In genomic region chr14:103688441-103688840, GRCh38 we compare ENCODE assay signal across 24 cellular contexts. TPM values are rescaled to one million over a fixed set of nuclear protein-coding genes. Genes with fewer than 3 reads are reported as not detected.
DNase-seq lines count a peak whose midpoint lies in the region; ATAC-seq and TF ChIP-seq lines count a peak whose summit lies in the region.
"Had no signal": no experiment of that assay in that cellular context is flagged by ENCODE, and none has a peak within 500 bp of the region (broad histone marks: within the 10 kb centered on the region; RNA-seq: fewer than 3 reads in every experiment).

No MANE protein-coding gene starts in this region.

- H3K79me2 ChIP-seq in H9 (ENCODE audit: insufficient read depth, low read length), result 0 out of 2 replicates have a peak, but pooled peaks cover 2% of the 10 kb centered on the region
- H3K79me2 ChIP-seq in osteoblast (ENCODE audit: insufficient read depth, low read length), result peaks cover 86% of the 10 kb centered on the region

- H2BK20ac ChIP-seq in H9 (ENCODE audit: low read depth, low read length, poor library complexity, severe bottlenecking), result no peak overlapping the region

- H3K9ac ChIP-seq in H9 (ENCODE audit: extremely low read depth, insufficient read length, low read length), result no peak overlapping the region

- no peak overlapping the region for H3K4me3 ChIP-seq in AG04450 (ENCODE audit: low read depth, low read length)
- no peak overlapping the region for H3K4me3 ChIP-seq in ascending aorta
- H3K4me3 ChIP-seq in osteoblast (ENCODE audit: insufficient read depth, low read length), result no peak overlapping the region
- H3K4me3 ChIP-seq: BLaER1 treated with 17β-estradiol and CSF1 and Interleukin-3, amounts not matched to agents 10 nM and 100 nM; heart left ventricle; Peyer's patch; SJSA1 had no signal

- H3K9me3 ChIP-seq in AG04450 (ENCODE audit: control insufficient read depth, insufficient read depth, low read length) (no peaks in the 10 kb centered on the region; the same call in 1 of the 2 replicates), H9 (ENCODE audit: control insufficient read depth, low read depth, low read length) (no peaks in the 10 kb centered on the region), ascending aorta (no peaks in the 10 kb centered on the region), osteoblast (ENCODE audit: low read depth, low read length) (no peaks in the 10 kb centered on the region)
- H3K9me3 ChIP-seq: BLaER1 treated with 17β-estradiol and CSF1 and Interleukin-3, amounts not matched to agents 10 nM and 100 nM; heart left ventricle; neutrophil; Peyer's patch; SJSA1 had no signal

- no peaks in the 10 kb centered on the region for H3K79me1 ChIP-seq in H9 (ENCODE audit: insufficient read depth, low read depth, low read length, poor library complexity, severe bottlenecking)

- intact Hi-C loops in ascending aorta (cut with DNase I), result no loop called here

- H2BK5ac ChIP-seq in H9 (ENCODE audit: insufficient read length, low read length), result no peak overlapping the region

- H3K4me1 ChIP-seq in H9 (ENCODE audit: insufficient read depth, low read length), result no peaks in the 10 kb centered on the region
- peaks cover 6 to 10% of the 10 kb centered on the region in 2 donors for H3K4me1 ChIP-seq in ascending aorta
- peaks cover 14% of the 10 kb centered on the region for H3K4me1 ChIP-seq in osteoblast (ENCODE audit: insufficient read depth, low read length)
- H3K4me1 ChIP-seq in foreskin keratinocyte, result peaks cover 9% of the 10 kb centered on the region
- H3K4me1 ChIP-seq: SJSA1 had no signal

- peak overlapping the region in 2 of 3 experiments; percentile 58 to 85; a peak in 3 of 7 replicates for H3K27ac Mint-ChIP-seq in H9
- H3K27ac Mint-ChIP-seq in activated CD4-positive, alpha-beta T cell treated with anti-CD3 and anti-CD28 coated beads, Interleukin-2, amount 10 ng/mL, durations not matched to agents 7 days and 5 days, result no peak overlapping the region
- H3K27ac Mint-ChIP-seq: activated naive CD4-positive, alpha-beta T cell treated with anti-CD3 and anti-CD28 coated beads for 36 hours; activated T-cell treated with anti-CD3 and anti-CD28 coated beads, Interleukin-2, amount 50 U/mL, for 72 hours; T-helper 1 cell treated with Interleukin-12 subunit alpha and Interleukin-12 subunit beta and Interleukin-4 antibody, amounts not matched to agents 30 μg/mL and 1 μg/mL, for 36 hours had no signal

- H3K18ac ChIP-seq in H9 (ENCODE audit: insufficient read length, low read depth, low read length), result no peak overlapping the region

- no peak overlapping the region for H2BK120ac ChIP-seq in H9 (ENCODE audit: low read depth, low read length, poor library complexity, severe bottlenecking)

- H3T11ph ChIP-seq in H9 (ENCODE audit: low read length), result no peak overlapping the region

- H3K27me3 ChIP-seq in AG04450 (ENCODE audit: control insufficient read depth, insufficient read depth, low read length) (no peaks in the 10 kb centered on the region), H9 (ENCODE audit: insufficient read depth, low read length) (no peaks in the 10 kb centered on the region), ascending aorta (no peaks in the 10 kb centered on the region), osteoblast (ENCODE audit: insufficient read depth, low read length) (no peaks in the 10 kb centered on the region), foreskin keratinocyte (no peaks in the 10 kb centered on the region)
- H3K27me3 ChIP-seq: BLaER1 treated with 17β-estradiol and CSF1 and Interleukin-3, amounts not matched to agents 10 nM and 100 nM; heart left ventricle; neutrophil; Peyer's patch; SJSA1 had no signal

- H4K91ac ChIP-seq in H9 (ENCODE audit: insufficient read length, low read depth, low read length), result no peak overlapping the region

- no peak overlapping the region for H2AK5ac ChIP-seq in H9 (ENCODE audit: insufficient read length, low read length)

- peak overlapping the region; percentile 31 for H3K27ac ChIP-seq in AG04450 (ENCODE audit: low read depth, low read length)
- H3K27ac ChIP-seq in H9 (ENCODE audit: insufficient read length, low read depth, low read length), result no peak overlapping the region
- H3K27ac ChIP-seq in ascending aorta, result peak overlapping the region; percentile 33 to 66
- H3K27ac ChIP-seq in osteoblast (ENCODE audit: low read depth, low read length), result peak overlapping the region; percentile 61
- no peak overlapping the region for H3K27ac ChIP-seq in foreskin keratinocyte
- H3K27ac ChIP-seq: BLaER1 treated with 17β-estradiol and CSF1 and Interleukin-3, amounts not matched to agents 10 nM and 100 nM; neutrophil; SJSA1 had no signal

- no peak overlapping the region for H3K4me2 ChIP-seq in H9 (ENCODE audit: insufficient read depth, insufficient read length, low read length)
- no peak overlapping the region for H3K4me2 ChIP-seq in osteoblast (ENCODE audit: insufficient read depth, low read length)

- TF ChIP-seq CTCF in AG04450 (IDR thresholded peaks at IDR 0.05; ENCODE audit: low read depth, low read length) (no peak), H9 (conservative IDR thresholded peaks at IDR 0.05) (no peak), ascending aorta (IDR thresholded peaks at IDR 0.05) (no peak), osteoblast (IDR thresholded peaks at IDR 0.05; ENCODE audit: extremely low read depth, low read depth, low read length) (no peak), foreskin keratinocyte (conservative IDR thresholded peaks at IDR 0.05) (no peak)

- no peak overlapping the region for H3K4ac ChIP-seq in H9 (ENCODE audit: low read depth, low read length)

- H3K23me2 ChIP-seq in H9 (ENCODE audit: insufficient read length, low read depth, low read length, poor library complexity, severe bottlenecking), result no peaks in the 10 kb centered on the region

- no peak overlapping the region for H3K56ac ChIP-seq in H9 (ENCODE audit: insufficient read length, low read depth, low read length)

- H2AFZ ChIP-seq in H9 (ENCODE audit: low read length) (no peak overlapping the region), osteoblast (ENCODE audit: low read length) (no peak overlapping the region)

- H3K14ac ChIP-seq in H9 (ENCODE audit: insufficient read depth, low read length), result no peak overlapping the region

- H4K20me1 ChIP-seq in H9 (ENCODE audit: control insufficient read depth, insufficient read depth, insufficient read length) (peaks cover 3% of the 10 kb centered on the region), osteoblast (ENCODE audit: insufficient read depth, low read length) (peaks cover 20% of the 10 kb centered on the region)

- H3K9me3 Mint-ChIP-seq in H9, result no peaks in the 10 kb centered on the region
- no peaks in the 10 kb centered on the region for H3K9me3 Mint-ChIP-seq in activated CD4-positive, alpha-beta T cell treated with anti-CD3 and anti-CD28 coated beads, Interleukin-2, amount 10 ng/mL, durations not matched to agents 7 days and 5 days
- H3K9me3 Mint-ChIP-seq: activated naive CD4-positive, alpha-beta T cell treated with anti-CD3 and anti-CD28 coated beads for 36 hours; activated T-cell treated with anti-CD3 and anti-CD28 coated beads, Interleukin-2, amount 50 U/mL, for 72 hours; T-helper 1 cell treated with Interleukin-12 subunit alpha and Interleukin-12 subunit beta and Interleukin-4 antibody, amounts not matched to agents 30 μg/mL and 1 μg/mL, for 36 hours had no signal

- no peak overlapping the region for H4K8ac ChIP-seq in H9 (replicated peaks; ENCODE audit: insufficient read length, low read depth, low read length)

- H3K4me1 Mint-ChIP-seq in H9, result no peaks in the 10 kb centered on the region; a peak in 2 of 4 replicates
- peaks cover 3% of the 10 kb centered on the region for H3K4me1 Mint-ChIP-seq in activated CD4-positive, alpha-beta T cell treated with anti-CD3 and anti-CD28 coated beads, Interleukin-2, amount 10 ng/mL, durations not matched to agents 7 days and 5 days

- H3K27me3 Mint-ChIP-seq in H9 (ENCODE audit: low read depth), result no peaks in the 10 kb centered on the region
- no peaks in the 10 kb centered on the region for H3K27me3 Mint-ChIP-seq in activated CD4-positive, alpha-beta T cell treated with anti-CD3 and anti-CD28 coated beads, Interleukin-2, amount 10 ng/mL, durations not matched to agents 7 days and 5 days

- H3K36me3 ChIP-seq in ascending aorta (peaks cover 59 to 74% of the 10 kb centered on the region in 2 donors), osteoblast (ENCODE audit: insufficient read depth, low read length) (peaks cover 81% of the 10 kb centered on the region)

- ATAC-seq in foreskin keratinocyte, result no peak
- ATAC-seq: activated T-cell treated with anti-CD3 and anti-CD28 coated beads, Interleukin-2, amount 50 U/mL, for 72 hours had no signal

- no peak overlapping the region for H3K23ac ChIP-seq in H9 (ENCODE audit: insufficient read length, low read depth, low read length)

- no peak overlapping the region for H2BK12ac ChIP-seq in H9 (ENCODE audit: insufficient read length, low read depth, low read length)

- POLR2A ChIA-PET in AG04450 (lab: Yijun Ruan, JAX), result no interaction called here
- POLR2A ChIA-PET in activated CD4-positive, alpha-beta T cell treated with anti-CD3 and anti-CD28 coated beads, Interleukin-2, amount 10 ng/mL, durations not matched to agents 7 days and 5 days (lab: Charles Lee), result no interaction called here

- WGBS in H9 (ENCODE audit: extremely low coverage, insufficient read length, low lambda C conversion rate), result no CpG with 5 or more reads among the region's 5 CpGs

- no peak for DNase-seq in AG04450 (ENCODE audit: low read depth, low spot score)
- DNase-seq in H9, result no peak
- no peak for DNase-seq in ascending aorta (ENCODE audit: low spot score in 2 of 2)
- DNase-seq in osteoblast (ENCODE audit: insufficient read length, low spot score, missing footprints), result peak; percentile 61
- DNase-seq in activated CD4-positive, alpha-beta T cell treated with anti-CD3 and anti-CD28 coated beads, Interleukin-2, amount 10 ng/mL, durations not matched to agents 7 days and 5 days, result no peak
- no peak for DNase-seq in COLO668 (lab: John Stamatoyannopoulos, UW; ENCODE audit: unreplicated experiment)
- DNase-seq in foreskin keratinocyte, result no peak
- DNase-seq in NCI-H1694 (lab: John Stamatoyannopoulos, UW), result no peak
- DNase-seq: activated CD4-positive, alpha-beta T cell treated with anti-CD3 and anti-CD28 coated beads for 48 hours; activated naive CD4-positive, alpha-beta T cell treated with anti-CD3 and anti-CD28 coated beads for 36 hours; activated T-cell treated with anti-CD3 and anti-CD28 coated beads, Interleukin-2, amount 50 U/mL, for 72 hours; Calu3; caudate nucleus; heart left ventricle; KBM-7; mammary epithelial cell; NCI-H1436; NCI-H2107; NK-92 treated with Interleukin-12 subunit alpha and Interleukin-12 subunit beta, amount 100 ng/mL, for 24 hours; Peyer's patch had no signal

- H4K5ac ChIP-seq in H9 (ENCODE audit: insufficient read length, low read depth, low read length), result no peak overlapping the region

- peaks cover 2 to 65% (median 44%) of the 10 kb centered on the region in 3 experiments; a peak in 6 of 7 replicates for H3K36me3 Mint-ChIP-seq in H9 (ENCODE audit: insufficient read depth in 1 of 3, low read depth in 3 of 3)
- H3K36me3 Mint-ChIP-seq in activated CD4-positive, alpha-beta T cell treated with anti-CD3 and anti-CD28 coated beads, Interleukin-2, amount 10 ng/mL, durations not matched to agents 7 days and 5 days (ENCODE audit: low read depth), result peaks cover 22% of the 10 kb centered on the region

- CTCF ChIA-PET in AG04450 (lab: Charles Lee), result interaction anchor here (1.0 kb wide), 1 partner anchor 117 kb away, joined by 3 read pairs; no protein-coding TSS in a partner anchor
- CTCF ChIA-PET in activated CD4-positive, alpha-beta T cell treated with anti-CD3 and anti-CD28 coated beads, Interleukin-2, amount 10 ng/mL, durations not matched to agents 7 days and 5 days (lab: Charles Lee), result no interaction called here

- H3K4me3 Mint-ChIP-seq in H9, result no peak overlapping the region
- H3K4me3 Mint-ChIP-seq in activated CD4-positive, alpha-beta T cell treated with anti-CD3 and anti-CD28 coated beads, Interleukin-2, amount 10 ng/mL, durations not matched to agents 7 days and 5 days, result no peak overlapping the region
- H3K4me3 Mint-ChIP-seq: activated naive CD4-positive, alpha-beta T cell treated with anti-CD3 and anti-CD28 coated beads for 36 hours; activated T-cell treated with anti-CD3 and anti-CD28 coated beads, Interleukin-2, amount 50 U/mL, for 72 hours; T-helper 1 cell treated with Interleukin-12 subunit alpha and Interleukin-12 subunit beta and Interleukin-4 antibody, amounts not matched to agents 30 μg/mL and 1 μg/mL, for 36 hours had no signal

- H2BK15ac ChIP-seq in H9 (ENCODE audit: low read depth, low read length), result no peak overlapping the region

RNA-seq across cellular contexts. Expression of gene XRCC3, which starts 26.8 kb away (rescaled TPM):
- polyA plus RNA-seq in AG04450 (2011; rRNA removed) (4.3 and 4.8 TPM in 2 replicates), foreskin keratinocyte (28.0 and 38.8 TPM in 2 replicates)
- 2.8 and 3.2 TPM in 2 replicates for polyA minus RNA-seq in AG04450 (2011; rRNA and poly(A)+ RNA removed)
- total RNA-seq in H9 (2021) (42.6 and 45.3 TPM in 2 replicates), ascending aorta (9.0 TPM), osteoblast (4.3 and 5.0 TPM in 2 replicates), foreskin keratinocyte (33.9 and 41.5 TPM in 2 replicates)
- 10 to 100 TPM; 36.4 to 37.4 TPM for total RNA-seq in activated CD4-positive, alpha-beta T cell treated with anti-CD3 and anti-CD28 coated beads, Interleukin-2, amount 10 ng/mL, durations not matched to agents 7 days and 5 days

RNA-seq across cellular contexts. Expression of gene ZFYVE21, which starts 27.2 kb away (rescaled TPM):
- polyA plus RNA-seq in AG04450 (2011; rRNA removed), result 77.5 and 78.6 TPM in 2 replicates
- 26.4 and 30.1 TPM in 2 replicates for polyA minus RNA-seq in AG04450 (2011; rRNA and poly(A)+ RNA removed)
- total RNA-seq in H9 (2021), result 49.7 and 50.5 TPM in 2 replicates
- total RNA-seq in ascending aorta, result 219 TPM
- 36.9 and 39.8 TPM in 2 replicates for total RNA-seq in osteoblast
- 10 to 100 TPM; 16.9 to 17.2 TPM for total RNA-seq in activated CD4-positive, alpha-beta T cell treated with anti-CD3 and anti-CD28 coated beads, Interleukin-2, amount 10 ng/mL, durations not matched to agents 7 days and 5 days
- total RNA-seq in foreskin keratinocyte, result 61.4 and 68.0 TPM in 2 replicates
- 74.5 and 79.5 TPM in 2 replicates for polyA plus RNA-seq in foreskin keratinocyte

RNA-seq across cellular contexts. Expression of gene KLC1, which starts 59.4 kb away (rescaled TPM):
- polyA plus RNA-seq in AG04450 (2011; rRNA removed) (126 and 160 TPM in 2 replicates), foreskin keratinocyte (66.8 and 77.5 TPM in 2 replicates)
- 134 and 150 TPM in 2 replicates for polyA minus RNA-seq in AG04450 (2011; rRNA and poly(A)+ RNA removed)
- total RNA-seq in H9 (2021) (135 and 143 TPM in 2 replicates), ascending aorta (302 TPM), osteoblast (198 and 205 TPM in 2 replicates), foreskin keratinocyte (113 and 118 TPM in 2 replicates)
- total RNA-seq in activated CD4-positive, alpha-beta T cell treated with anti-CD3 and anti-CD28 coated beads, Interleukin-2, amount 10 ng/mL, durations not matched to agents 7 days and 5 days, result 100 to 1,000 TPM; 126 to 135 TPM

Comparison
In these comparisons a context has a peak if more than half of its experiments do, and no peak if none do; other contexts are left out.
1. H3K27ac ChIP-seq: peak in AG04450 (single experiment), ascending aorta (2 of 2) and osteoblast (single experiment); none in H9 (single experiment) and foreskin keratinocyte (single experiment).